In the genomic region with DNA sequence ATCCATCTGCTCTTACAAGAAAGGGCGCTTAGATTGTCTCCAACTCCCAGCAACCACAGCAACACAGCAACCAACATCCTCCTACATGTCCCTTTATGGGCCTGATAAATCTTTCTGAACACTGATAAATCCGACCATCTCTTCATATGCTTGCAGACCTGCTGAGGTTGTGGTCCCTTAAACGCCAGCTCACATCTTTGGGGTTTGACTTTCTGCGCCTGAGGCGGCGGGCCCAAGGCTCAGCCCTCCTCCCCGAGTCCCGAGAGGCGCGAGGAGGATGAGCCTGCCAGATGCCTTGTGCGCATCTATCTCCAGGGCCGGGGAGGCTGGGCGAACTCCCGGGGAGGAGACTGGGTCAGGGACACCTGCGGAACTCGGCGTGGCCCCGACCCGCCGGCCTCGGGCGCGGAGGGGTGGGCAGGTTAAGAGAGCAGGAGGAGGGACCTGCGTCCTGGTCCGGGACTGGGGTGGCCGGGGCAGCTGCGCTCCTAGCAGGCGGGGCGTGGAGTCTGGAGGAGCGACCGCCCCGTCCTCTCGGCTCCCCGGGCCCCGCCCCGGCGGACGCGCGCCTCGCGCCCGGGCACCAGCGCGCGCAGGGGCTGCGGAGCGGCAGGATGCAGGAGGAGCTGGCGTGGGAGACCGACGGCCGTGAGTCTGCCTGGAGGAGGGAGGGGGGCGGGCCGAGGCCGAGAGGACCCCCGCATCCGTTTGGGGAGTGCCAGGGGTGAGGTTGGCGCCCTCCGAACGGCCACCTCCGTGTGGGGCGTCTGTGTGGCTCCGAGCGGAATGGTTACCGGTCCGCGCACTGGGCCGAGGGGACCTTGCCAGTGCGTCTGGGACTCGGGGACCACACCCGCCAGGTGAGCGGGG, we compare ENCODE assay signal across 2 cellular contexts.
A peak's percentile ranks its signal among the peaks of the same experiment; 100 is the strongest.
TF ChIP-seq lines count a peak whose summit lies in the region.

A gene (plus strand): TSS at position 586 of the 870 bp plus-strand sequence. CDS start 29 bp downstream, at position 615.

TF ChIP-seq in WTC11, 78 proteins besides CTCF, POLR2A, EP300 and RAD21:
- TF ChIP-seq, protein P1, sequence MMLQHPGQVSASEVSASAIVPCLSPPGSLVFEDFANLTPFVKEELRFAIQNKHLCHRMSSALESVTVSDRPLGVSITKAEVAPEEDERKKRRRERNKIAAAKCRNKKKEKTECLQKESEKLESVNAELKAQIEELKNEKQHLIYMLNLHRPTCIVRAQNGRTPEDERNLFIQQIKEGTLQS (CRISPR knock-in tag; conservative IDR thresholded peaks at IDR 0.05) = no peak
- TF ChIP-seq, protein P2, sequence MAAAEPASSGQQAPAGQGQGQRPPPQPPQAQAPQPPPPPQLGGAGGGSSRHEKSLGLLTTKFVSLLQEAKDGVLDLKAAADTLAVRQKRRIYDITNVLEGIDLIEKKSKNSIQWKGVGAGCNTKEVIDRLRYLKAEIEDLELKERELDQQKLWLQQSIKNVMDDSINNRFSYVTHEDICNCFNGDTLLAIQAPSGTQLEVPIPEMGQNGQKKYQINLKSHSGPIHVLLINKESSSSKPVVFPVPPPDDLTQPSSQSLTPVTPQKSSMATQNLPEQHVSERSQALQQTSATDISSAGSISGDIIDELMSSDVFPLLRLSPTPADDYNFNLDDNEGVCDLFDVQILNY (CRISPR knock-in tag; IDR thresholded peaks at IDR 0.05) = peak; percentile 83; the same call in 1 of the 2 replicates
- TF ChIP-seq ZBTB21 (CRISPR knock-in tag; IDR thresholded peaks at IDR 0.05; ENCODE audit: borderline replicate concordance) (0 out of 2 replicates have a peak, but pooled peaks have one; percentile 27), FOXP1 (CRISPR knock-in tag; IDR thresholded peaks at IDR 0.05; ENCODE audit: borderline replicate concordance) (peak; percentile 64), ZNF232 (CRISPR knock-in tag; IDR thresholded peaks at IDR 0.05) (peak; percentile 75), ZNF121 (CRISPR knock-in tag; IDR thresholded peaks at IDR 0.05) (no peak), SP1 (CRISPR knock-in tag; conservative IDR thresholded peaks at IDR 0.05) (peak; percentile 55), ESRRA (CRISPR knock-in tag; IDR thresholded peaks at IDR 0.05; ENCODE audit: borderline replicate concordance) (no peak), MYBL2 (CRISPR knock-in tag; IDR thresholded peaks at IDR 0.05) (0 out of 2 replicates have a peak, but pooled peaks have one; percentile 6), ZNF317 (CRISPR knock-in tag; IDR thresholded peaks at IDR 0.05; ENCODE audit: borderline replicate concordance, low read depth) (0 out of 2 replicates have a peak, but pooled peaks have one; percentile 22), HMGA2 (CRISPR knock-in tag; IDR thresholded peaks at IDR 0.05) (no peak), CREM (CRISPR knock-in tag; IDR thresholded peaks at IDR 0.05) (0 out of 2 replicates have a peak, but pooled peaks have one; percentile 35), PRRX2 (CRISPR knock-in tag; IDR thresholded peaks at IDR 0.05) (no peak), ELF4 (CRISPR knock-in tag; IDR thresholded peaks at IDR 0.05; ENCODE audit: low read depth) (0 out of 2 replicates have a peak, but pooled peaks have one; percentile 38), ETV6 (CRISPR knock-in tag; IDR thresholded peaks at IDR 0.05) (peak; percentile 28; the same call in 1 of the 2 replicates), EMX1 (CRISPR knock-in tag; IDR thresholded peaks at IDR 0.05) (no peak), ZNF263 (CRISPR knock-in tag; IDR thresholded peaks at IDR 0.05; ENCODE audit: low read depth) (peak; percentile 75; the same call in 1 of the 2 replicates), TCF7 (CRISPR knock-in tag; IDR thresholded peaks at IDR 0.05; ENCODE audit: low read depth) (no peak)
- TF ChIP-seq, protein P3, sequence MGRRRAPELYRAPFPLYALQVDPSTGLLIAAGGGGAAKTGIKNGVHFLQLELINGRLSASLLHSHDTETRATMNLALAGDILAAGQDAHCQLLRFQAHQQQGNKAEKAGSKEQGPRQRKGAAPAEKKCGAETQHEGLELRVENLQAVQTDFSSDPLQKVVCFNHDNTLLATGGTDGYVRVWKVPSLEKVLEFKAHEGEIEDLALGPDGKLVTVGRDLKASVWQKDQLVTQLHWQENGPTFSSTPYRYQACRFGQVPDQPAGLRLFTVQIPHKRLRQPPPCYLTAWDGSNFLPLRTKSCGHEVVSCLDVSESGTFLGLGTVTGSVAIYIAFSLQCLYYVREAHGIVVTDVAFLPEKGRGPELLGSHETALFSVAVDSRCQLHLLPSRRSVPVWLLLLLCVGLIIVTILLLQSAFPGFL (CRISPR knock-in tag; IDR thresholded peaks at IDR 0.05; ENCODE audit: borderline replicate concordance) = no peak
- TF ChIP-seq, protein P4, sequence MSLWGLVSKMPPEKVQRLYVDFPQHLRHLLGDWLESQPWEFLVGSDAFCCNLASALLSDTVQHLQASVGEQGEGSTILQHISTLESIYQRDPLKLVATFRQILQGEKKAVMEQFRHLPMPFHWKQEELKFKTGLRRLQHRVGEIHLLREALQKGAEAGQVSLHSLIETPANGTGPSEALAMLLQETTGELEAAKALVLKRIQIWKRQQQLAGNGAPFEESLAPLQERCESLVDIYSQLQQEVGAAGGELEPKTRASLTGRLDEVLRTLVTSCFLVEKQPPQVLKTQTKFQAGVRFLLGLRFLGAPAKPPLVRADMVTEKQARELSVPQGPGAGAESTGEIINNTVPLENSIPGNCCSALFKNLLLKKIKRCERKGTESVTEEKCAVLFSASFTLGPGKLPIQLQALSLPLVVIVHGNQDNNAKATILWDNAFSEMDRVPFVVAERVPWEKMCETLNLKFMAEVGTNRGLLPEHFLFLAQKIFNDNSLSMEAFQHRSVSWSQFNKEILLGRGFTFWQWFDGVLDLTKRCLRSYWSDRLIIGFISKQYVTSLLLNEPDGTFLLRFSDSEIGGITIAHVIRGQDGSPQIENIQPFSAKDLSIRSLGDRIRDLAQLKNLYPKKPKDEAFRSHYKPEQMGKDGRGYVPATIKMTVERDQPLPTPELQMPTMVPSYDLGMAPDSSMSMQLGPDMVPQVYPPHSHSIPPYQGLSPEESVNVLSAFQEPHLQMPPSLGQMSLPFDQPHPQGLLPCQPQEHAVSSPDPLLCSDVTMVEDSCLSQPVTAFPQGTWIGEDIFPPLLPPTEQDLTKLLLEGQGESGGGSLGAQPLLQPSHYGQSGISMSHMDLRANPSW (CRISPR knock-in tag; conservative IDR thresholded peaks at IDR 0.05; ENCODE audit: low read depth) = no peak
- TF ChIP-seq, protein P5, sequence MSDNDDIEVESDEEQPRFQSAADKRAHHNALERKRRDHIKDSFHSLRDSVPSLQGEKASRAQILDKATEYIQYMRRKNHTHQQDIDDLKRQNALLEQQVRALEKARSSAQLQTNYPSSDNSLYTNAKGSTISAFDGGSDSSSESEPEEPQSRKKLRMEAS (CRISPR knock-in tag; IDR thresholded peaks at IDR 0.05) = peak; percentile 68; the same call in 1 of the 2 replicates

TF ChIP-seq in H1, 55 proteins besides CTCF, POLR2A, EP300 and RAD21 (continues in another document):
- TF ChIP-seq JUND (IDR thresholded peaks at IDR 0.05; ENCODE audit: low read length) (no peak), TEAD4 (IDR thresholded peaks at IDR 0.05; ENCODE audit: low read depth, low read length) (no peak), BRCA1 (IDR thresholded peaks at IDR 0.05; ENCODE audit: low read depth, low read length) (no peak), CREB1 (IDR thresholded peaks at IDR 0.05) (no peak), CBX8 (IDR thresholded peaks at IDR 0.05; ENCODE audit: borderline replicate concordance, low read depth, low read length) (no peak), RNF2 (IDR thresholded peaks at IDR 0.05; ENCODE audit: borderline replicate concordance, low read depth, low read length, missing control alignments, poor library complexity, severe bottlenecking) (no peak), HDAC6 (IDR thresholded peaks at IDR 0.05; ENCODE audit: low read depth, low read length) (no peak), ZNF274 (IDR thresholded peaks at IDR 0.05; ENCODE audit: borderline replicate concordance, extremely low read depth, low read length) (no peak), NANOG (IDR thresholded peaks at IDR 0.05; ENCODE audit: insufficient read depth, low read depth, low read length, poor library complexity, severe bottlenecking) (no peak), YY1 (IDR thresholded peaks at IDR 0.05; ENCODE audit: low read depth, low read length) (0 out of 2 replicates have a peak, but pooled peaks have one; percentile 6), RXRA (IDR thresholded peaks at IDR 0.05; ENCODE audit: insufficient read depth, low read depth, low read length) (no peak), SUZ12 (IDR thresholded peaks at IDR 0.05; ENCODE audit: low read length) (no peak), NRF1 (IDR thresholded peaks at IDR 0.05; ENCODE audit: low read depth, low read length) (0 out of 2 replicates have a peak, but pooled peaks have one; percentile 2), SIRT6 (IDR thresholded peaks at IDR 0.05; ENCODE audit: low read length) (no peak), CHD1 (IDR thresholded peaks at IDR 0.05; ENCODE audit: low read depth, low read length) (no peak), POU5F1 (IDR thresholded peaks at IDR 0.05; ENCODE audit: low read depth, low read length) (no peak), SIN3A (conservative IDR thresholded peaks at IDR 0.05 in 1 of 2, IDR thresholded peaks at IDR 0.05 in 1 of 2; ENCODE audit: low read depth in 1 of 2, low read length in 2 of 2) (peak in 1 of 2 experiments; percentile 81; a peak in 2 of 4 replicates), CBX5 (IDR thresholded peaks at IDR 0.05; ENCODE audit: low read depth, low read length) (no peak), TAF7 (optimal IDR thresholded peaks at IDR 0.05; ENCODE audit: borderline replicate concordance, low read depth, low read length) (no peak), TBP (IDR thresholded peaks at IDR 0.05; ENCODE audit: low read depth, low read length) (no peak; the same call in 1 of the 2 replicates), EZH2 (IDR thresholded peaks at IDR 0.05; ENCODE audit: low read depth, low read length, severe bottlenecking) (no peak), HDAC2 (IDR thresholded peaks at IDR 0.05; ENCODE audit: borderline replicate concordance in 1 of 2, low read depth in 2 of 2, low read length in 2 of 2) (no peak), TAF1 (IDR thresholded peaks at IDR 0.05; ENCODE audit: low read depth, low read length) (no peak), RFX5 (IDR thresholded peaks at IDR 0.05; ENCODE audit: borderline replicate concordance, low read depth, low read length) (no peak), TCF12 (IDR thresholded peaks at IDR 0.05; ENCODE audit: low read depth, low read length) (no peak), SRF (IDR thresholded peaks at IDR 0.05; ENCODE audit: low read depth, low read length) (no peak), CHD2 (IDR thresholded peaks at IDR 0.05; ENCODE audit: low read length) (no peak), SIX5 (IDR thresholded peaks at IDR 0.05; ENCODE audit: low read depth, low read length) (no peak), MAFK (IDR thresholded peaks at IDR 0.05; ENCODE audit: low read depth, low read length) (no peak), SP1 (IDR thresholded peaks at IDR 0.05; ENCODE audit: low read depth, low read length) (no peak), JUN (IDR thresholded peaks at IDR 0.05; ENCODE audit: low read depth, low read length) (no peak), BACH1 (IDR thresholded peaks at IDR 0.05; ENCODE audit: low read length) (no peak), SAP30 (IDR thresholded peaks at IDR 0.05; ENCODE audit: insufficient read depth, insufficient replicate concordance, low read length) (no peak), SP2 (IDR thresholded peaks at IDR 0.05; ENCODE audit: low read length) (no peak), PHF8 (conservative IDR thresholded peaks at IDR 0.05; ENCODE audit: low read depth, low read length) (no peak; the same call in 1 of the 2 replicates), CTBP2 (IDR thresholded peaks at IDR 0.05; ENCODE audit: borderline replicate concordance, insufficient read depth, insufficient read length, low read length) (no peak), EGR1 (IDR thresholded peaks at IDR 0.05; ENCODE audit: borderline replicate concordance, low read depth, low read length) (no peak), KDM5A (IDR thresholded peaks at IDR 0.05; ENCODE audit: low read length) (no peak), ASH2L (IDR thresholded peaks at IDR 0.05; ENCODE audit: low read length) (peak; percentile 69), POLR2AphosphoS5 (IDR thresholded peaks at IDR 0.05; ENCODE audit: low read depth, low read length) (no peak), KDM4A (IDR thresholded peaks at IDR 0.05; ENCODE audit: low read depth, low read length, severe bottlenecking) (peak; percentile 95), RBBP5 (IDR thresholded peaks at IDR 0.05; ENCODE audit: borderline replicate concordance, low read depth, low read length) (peak; percentile 89; the same call in 1 of the 2 replicates), FOSL1 (IDR thresholded peaks at IDR 0.05; ENCODE audit: insufficient read depth, low read depth, low read length) (no peak), BCL11A (IDR thresholded peaks at IDR 0.05; ENCODE audit: low read depth in 2 of 2, low read length in 2 of 2) (no peak)
- TF ChIP-seq, protein P5 (IDR thresholded peaks at IDR 0.05) = no peak
- TF ChIP-seq, protein P1 (IDR thresholded peaks at IDR 0.05; ENCODE audit: insufficient read depth, low read depth, low read length) = no peak
- TF ChIP-seq, protein P6, sequence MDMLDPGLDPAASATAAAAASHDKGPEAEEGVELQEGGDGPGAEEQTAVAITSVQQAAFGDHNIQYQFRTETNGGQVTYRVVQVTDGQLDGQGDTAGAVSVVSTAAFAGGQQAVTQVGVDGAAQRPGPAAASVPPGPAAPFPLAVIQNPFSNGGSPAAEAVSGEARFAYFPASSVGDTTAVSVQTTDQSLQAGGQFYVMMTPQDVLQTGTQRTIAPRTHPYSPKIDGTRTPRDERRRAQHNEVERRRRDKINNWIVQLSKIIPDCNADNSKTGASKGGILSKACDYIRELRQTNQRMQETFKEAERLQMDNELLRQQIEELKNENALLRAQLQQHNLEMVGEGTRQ (IDR thresholded peaks at IDR 0.05; ENCODE audit: low read length) = no peak
- TF ChIP-seq, protein P7, sequence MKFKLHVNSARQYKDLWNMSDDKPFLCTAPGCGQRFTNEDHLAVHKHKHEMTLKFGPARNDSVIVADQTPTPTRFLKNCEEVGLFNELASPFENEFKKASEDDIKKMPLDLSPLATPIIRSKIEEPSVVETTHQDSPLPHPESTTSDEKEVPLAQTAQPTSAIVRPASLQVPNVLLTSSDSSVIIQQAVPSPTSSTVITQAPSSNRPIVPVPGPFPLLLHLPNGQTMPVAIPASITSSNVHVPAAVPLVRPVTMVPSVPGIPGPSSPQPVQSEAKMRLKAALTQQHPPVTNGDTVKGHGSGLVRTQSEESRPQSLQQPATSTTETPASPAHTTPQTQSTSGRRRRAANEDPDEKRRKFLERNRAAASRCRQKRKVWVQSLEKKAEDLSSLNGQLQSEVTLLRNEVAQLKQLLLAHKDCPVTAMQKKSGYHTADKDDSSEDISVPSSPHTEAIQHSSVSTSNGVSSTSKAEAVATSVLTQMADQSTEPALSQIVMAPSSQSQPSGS (IDR thresholded peaks at IDR 0.05; ENCODE audit: low read length) = no peak
